30 cellular contexts compared by ENCODE assay signal in genomic region chr3:155605571-155605970, GRCh38.
DNase-seq lines count a peak whose midpoint lies in the region; ATAC-seq, FAIRE-seq and TF ChIP-seq lines count a peak whose summit lies in the region.
"Had no signal": no experiment of that assay in that cellular context is flagged by ENCODE, and none has a peak within 500 bp of the region (broad histone marks: within the 10 kb centered on the region; RNA-seq: fewer than 3 reads in every experiment).

No MANE protein-coding gene starts in this region.

- H3K4me1 ChIP-seq in A549 (0 out of 3 replicates have a peak, but pooled peaks cover 6% of the 10 kb centered on the region), body of pancreas (peaks cover 17% of the 10 kb centered on the region)
- H3K4me1 ChIP-seq: psoas muscle had no signal

- ATAC-seq in A549 (no peak), body of pancreas (peak; percentile 77), GM21786 (IDR thresholded peaks at IDR 0.05; ENCODE audit: unreplicated experiment) (no peak)
- ATAC-seq: activated naive CD4-positive, alpha-beta T cell treated with anti-CD3 and anti-CD28 coated beads, Interleukin-2, amount 50 U/mL, for 72 hours; psoas muscle; stimulated activated naive CD8-positive, alpha-beta T cell treated with anti-CD3 and anti-CD28 coated beads, Interleukin-15, amount 100 ng/mL, for 72 hours had no signal

- no peaks in the 10 kb centered on the region for H3K27me3 ChIP-seq in body of pancreas
- H3K27me3 ChIP-seq: thyroid gland had no signal

- WGBS in A549 (ENCODE audit: missing lambda C conversion rate): 60% methylated on average over 5 of the region's 5 CpGs
- WGBS in body of pancreas, 2 donors: 25 to 30% methylated on average over 5 of the region's 5 CpGs

- peak overlapping the region; percentile 6; the same call in 1 of the 3 replicates for H3K4me2 ChIP-seq in A549

- no peak for TF ChIP-seq CTCF in A549 (IDR thresholded peaks at IDR 0.05)
- TF ChIP-seq CTCF in body of pancreas (IDR thresholded peaks at IDR 0.05): no peak

- no peaks in the 10 kb centered on the region for H3K9me3 ChIP-seq in A549
- H3K9me3 ChIP-seq in body of pancreas: peaks cover 0 to 4% (median 0%) of the 10 kb centered on the region in 3 donors
- H3K9me3 ChIP-seq: psoas muscle, thyroid gland had no signal

- intact Hi-C loops in body of pancreas (cut with DNase I): no loop called here

- no peaks in the 10 kb centered on the region for H3K36me3 ChIP-seq in body of pancreas (replicated peaks in 1 of 2; ENCODE audit: insufficient read depth in 1 of 2, low read depth in 2 of 2)
- H3K36me3 ChIP-seq: thyroid gland had no signal

- no peak for TF ChIP-seq POLR2A in A549 (IDR thresholded peaks at IDR 0.05; ENCODE audit: low read length)
- no peak for TF ChIP-seq POLR2A in body of pancreas (IDR thresholded peaks at IDR 0.05)

- no peak overlapping the region for H3K4me3 ChIP-seq in A549
- no peak overlapping the region for H3K4me3 ChIP-seq in body of pancreas
- H3K4me3 ChIP-seq: lung, psoas muscle, SK-N-MC, thyroid gland had no signal

- CTCF ChIA-PET in A549 (lab: Yijun Ruan, JAX): no interaction called here

- TF ChIP-seq RAD21 in A549 (conservative IDR thresholded peaks at IDR 0.05 in 1 of 2, IDR thresholded peaks at IDR 0.05 in 1 of 2): no peak

- POLR2A ChIA-PET in A549 (lab: Yijun Ruan, JAX): no interaction called here

- TF ChIP-seq EP300 in A549 (IDR thresholded peaks at IDR 0.05): no peak

- no peak for FAIRE-seq in A549 (lab: Jason Lieb, UNC)
- FAIRE-seq: bronchial epithelial cell, colon, GM19239, kidney had no signal

- H3K27ac ChIP-seq in A549 (no peak overlapping the region), body of pancreas (peak overlapping the region in 1 of 4 donors; percentile 18)
- H3K27ac ChIP-seq: psoas muscle, RWPE1, SK-N-MC, thyroid gland had no signal

- no peak for DNase-seq in A549 (ENCODE audit: low read depth in 1 of 2, low spot score in 1 of 2)
- peak; percentile 56 for DNase-seq in KBM-7
- peak; percentile 6 to 33 (median 22) for DNase-seq in body of pancreas
- peak; percentile 33 for DNase-seq in mucosa of gallbladder (ENCODE audit: low spot score)
- no peak for DNase-seq in midbrain (lab: John Stamatoyannopoulos, UW)
- no peak for DNase-seq in DMS153 (lab: John Stamatoyannopoulos, UW)
- no peak for DNase-seq in D341Med (ENCODE audit: low spot score)
- DNase-seq: activated CD4-positive, alpha-beta memory T cell treated with anti-CD3 and anti-CD28 coated beads, Interleukin-2, amount 10 ng/mL, durations not matched to agents 7 days and 5 days; activated CD4-positive, CD25-positive, alpha-beta regulatory T cell treated with anti-CD3 and anti-CD28 coated beads, Interleukin-2, amount 50 U/mL, for 72 hours; CD4-positive, alpha-beta memory T cell; DMS79 treated with DMSO at 0.1 percent for 48 hours; effector CD4-positive, alpha-beta T cell; foreskin fibroblast; head of caudate nucleus; kidney; NCI-H1105 treated with DMSO at 0.1 percent for 48 hours; NCI-H2081; NCI-H345; NCI-H748 treated with DMSO at 0.1 percent for 48 hours; psoas muscle; stimulated activated naive CD8-positive, alpha-beta T cell treated with anti-CD3 and anti-CD28 coated beads, Interleukin-15, amount 100 ng/mL, for 72 hours; thyroid gland had no signal

- in situ Hi-C loops in KBM-7 (cut with MboI; ENCODE audit: low pct_unique_long_range_greater_than_20kb, low sequenced_read_pairs): no loop called here

TF ChIP-seq in A549, 52 proteins besides CTCF, POLR2A, EP300 and RAD21:
- TF ChIP-seq JUNB (IDR thresholded peaks at IDR 0.05) (no peak), CEBPB (IDR thresholded peaks at IDR 0.05) (no peak), NPAS2 (CRISPR knock-in tag; IDR thresholded peaks at IDR 0.05; ENCODE audit: borderline replicate concordance) (no peak), TP53 (CRISPR knock-in tag; IDR thresholded peaks at IDR 0.05) (no peak), PHF8 (IDR thresholded peaks at IDR 0.05; ENCODE audit: borderline replicate concordance, low read depth) (no peak), POLR2AphosphoS2 (conservative IDR thresholded peaks at IDR 0.05; ENCODE audit: low read length) (no peak)

Comparison
In these comparisons a context has a peak if more than half of its experiments do, and no peak if none do; other contexts are left out.
1. DNase-seq: peak in KBM-7 (single experiment), body of pancreas (4 of 4) and mucosa of gallbladder (single experiment); none in A549 (0 of 2), midbrain (single experiment), DMS153 (single experiment) and D341Med (single experiment).